ENCODE assay signal across 11 cellular contexts in the genomic region with DNA sequence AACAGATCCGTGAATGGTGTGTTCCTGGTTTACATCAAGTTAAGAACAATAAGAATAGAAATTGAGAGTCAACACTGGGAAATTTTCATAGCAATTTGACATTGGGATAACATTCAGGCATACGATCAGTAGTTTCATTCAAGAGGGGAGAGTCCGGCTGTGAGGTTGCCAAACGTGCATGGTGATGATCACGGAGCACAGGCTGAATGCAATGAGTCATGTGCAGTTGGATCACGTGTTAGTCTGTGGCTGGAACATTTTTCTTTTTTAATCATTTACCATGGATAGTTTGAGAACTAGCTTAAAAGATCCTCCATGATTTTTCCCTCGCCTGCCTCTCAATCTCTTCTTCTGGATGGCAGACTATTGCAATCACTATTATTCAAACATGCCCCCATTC. TPM values are rescaled to one million over a fixed set of nuclear protein-coding genes. Genes with fewer than 3 reads are reported as not detected.
A peak's percentile ranks its signal among the peaks of the same experiment; 100 is the strongest.
DNase-seq lines count a peak whose midpoint lies in the region; ATAC-seq, FAIRE-seq and TF ChIP-seq lines count a peak whose summit lies in the region.
"Had no signal": no experiment of that assay in that cellular context is flagged by ENCODE, and none has a peak within 500 bp of the region (broad histone marks: within the 10 kb centered on the region; RNA-seq: fewer than 3 reads in every experiment).

No MANE protein-coding gene starts in this region.

- no peak for FAIRE-seq in A549 (lab: Jason Lieb, UNC)
- FAIRE-seq in astrocyte (lab: Jason Lieb, UNC) = peak; percentile 26
- no peak for FAIRE-seq in frontal cortex (lab: Jason Lieb, UNC)

- intact Hi-C loops in activated T-helper 2 cell treated with anti-CD3 and anti-CD28 coated beads, Interferon-gamma antibody, Interleukin-2, Interleukin-4, amounts not matched to agents 10 μg/mL and 5 μg/mL and 100 μg/mL, durations not matched to agents 14 hours and 24 hours and 36 hours (cut with micrococcal nuclease) = no loop called here

- no peaks in the 10 kb centered on the region for H3K9me3 ChIP-seq in A549
- H3K9me3 ChIP-seq in astrocyte (ENCODE audit: insufficient read depth, low read depth, low read length) = no peaks in the 10 kb centered on the region
- no peaks in the 10 kb centered on the region for H3K9me3 ChIP-seq in right atrium auricular region

- H3K4me3 ChIP-seq in A549 (no peak overlapping the region), astrocyte (ENCODE audit: insufficient read depth, low read depth, low read length) (no peak overlapping the region), right atrium auricular region (no peak overlapping the region)
- H3K4me3 ChIP-seq: lung had no signal

- H3K27me3 ChIP-seq in astrocyte (ENCODE audit: insufficient read depth, low read length) (no peaks in the 10 kb centered on the region), right atrium auricular region (no peaks in the 10 kb centered on the region)

- peaks cover 10% of the 10 kb centered on the region for H3K4me1 Mint-ChIP-seq in HFFc6 (ENCODE audit: low read depth)
- peaks cover 17% of the 10 kb centered on the region for H3K4me1 Mint-ChIP-seq in astrocyte (ENCODE audit: low read depth, unreplicated experiment)
- H3K4me1 Mint-ChIP-seq in activated T-helper 2 cell treated with anti-CD3 and anti-CD28 coated beads, Interferon-gamma antibody, Interleukin-2, Interleukin-4, amounts not matched to agents 10 μg/mL and 5 μg/mL and 100 μg/mL, durations not matched to agents 14 hours and 24 hours and 36 hours (ENCODE audit: low read depth) = peaks cover 1% of the 10 kb centered on the region

- H3K4me3 Mint-ChIP-seq in HFFc6 = 0 out of 2 replicates have a peak overlapping the region, but pooled peaks have one; percentile 15
- peak overlapping the region; percentile 0 for H3K4me3 Mint-ChIP-seq in astrocyte (ENCODE audit: unreplicated experiment)
- no peak overlapping the region for H3K4me3 Mint-ChIP-seq in activated T-helper 2 cell treated with anti-CD3 and anti-CD28 coated beads, Interferon-gamma antibody, Interleukin-2, Interleukin-4, amounts not matched to agents 10 μg/mL and 5 μg/mL and 100 μg/mL, durations not matched to agents 14 hours and 24 hours and 36 hours (ENCODE audit: low read depth)

- H3K27ac ChIP-seq in A549 (no peak overlapping the region), astrocyte (ENCODE audit: low read depth, low read length) (no peak overlapping the region), right atrium auricular region (peak overlapping the region in 1 of 2 donors; percentile 2)

- no peaks in the 10 kb centered on the region for H3K79me2 ChIP-seq in astrocyte (ENCODE audit: insufficient read depth, low read length)

- no peak for TF ChIP-seq CTCF in A549 (IDR thresholded peaks at IDR 0.05)
- TF ChIP-seq CTCF in HFFc6 (IDR thresholded peaks at IDR 0.05) = no peak
- TF ChIP-seq CTCF in astrocyte (IDR thresholded peaks at IDR 0.05; ENCODE audit: insufficient read depth, low read depth, low read length) = no peak
- TF ChIP-seq CTCF in right atrium auricular region (IDR thresholded peaks at IDR 0.05) = no peak

- no peak for TF ChIP-seq POLR2A in A549 (IDR thresholded peaks at IDR 0.05; ENCODE audit: low read length)

- H3K36me3 ChIP-seq in astrocyte (ENCODE audit: insufficient read depth, low read length) (no peaks in the 10 kb centered on the region), right atrium auricular region (no peaks in the 10 kb centered on the region)

- no peak overlapping the region for H3K9ac ChIP-seq in astrocyte (ENCODE audit: low read length)

- H3K27ac Mint-ChIP-seq in HFFc6 (no peak overlapping the region), astrocyte (ENCODE audit: unreplicated experiment) (peak overlapping the region; percentile 58)
- H3K27ac Mint-ChIP-seq in activated T-helper 2 cell treated with anti-CD3 and anti-CD28 coated beads, Interferon-gamma antibody, Interleukin-2, Interleukin-4, amounts not matched to agents 10 μg/mL and 5 μg/mL and 100 μg/mL, durations not matched to agents 14 hours and 24 hours and 36 hours = no peak overlapping the region

- H3K4me1 ChIP-seq in A549 (peaks cover 4% of the 10 kb centered on the region; the same call in 1 of the 3 replicates), astrocyte (ENCODE audit: insufficient read depth, low read length) (peaks cover 4% of the 10 kb centered on the region), right atrium auricular region (no peaks in the 10 kb centered on the region)

- peaks cover 10% of the 10 kb centered on the region for H3K27me3 Mint-ChIP-seq in HFFc6 (ENCODE audit: insufficient read depth)
- H3K27me3 Mint-ChIP-seq in astrocyte (ENCODE audit: low read depth, unreplicated experiment) = peaks cover 15% of the 10 kb centered on the region
- no peaks in the 10 kb centered on the region for H3K27me3 Mint-ChIP-seq in activated T-helper 2 cell treated with anti-CD3 and anti-CD28 coated beads, Interferon-gamma antibody, Interleukin-2, Interleukin-4, amounts not matched to agents 10 μg/mL and 5 μg/mL and 100 μg/mL, durations not matched to agents 14 hours and 24 hours and 36 hours (ENCODE audit: low read depth)

- H4K20me1 ChIP-seq in astrocyte (ENCODE audit: insufficient read depth, low read length) = no peaks in the 10 kb centered on the region

- WGBS in A549 (ENCODE audit: missing lambda C conversion rate) = 33% methylated on average over 7 of the region's 7 CpGs

- H3K4me2 ChIP-seq in A549 = peak overlapping the region; percentile 9; the same call in 1 of the 3 replicates
- no peak overlapping the region for H3K4me2 ChIP-seq in astrocyte (ENCODE audit: low read length)

- ATAC-seq in A549 = peak; percentile 44 to 64; a peak in 3 of 6 replicates
- no peak for ATAC-seq in HG02981 (IDR thresholded peaks at IDR 0.05; ENCODE audit: unreplicated experiment)

- CTCF ChIA-PET in A549 (lab: Yijun Ruan, JAX) = no interaction called here

- no peak for TF ChIP-seq EP300 in A549 (IDR thresholded peaks at IDR 0.05)

- no peak overlapping the region for H2AFZ ChIP-seq in astrocyte (ENCODE audit: low read depth, low read length)

- H3K9me3 Mint-ChIP-seq in HFFc6 (no peaks in the 10 kb centered on the region), astrocyte (ENCODE audit: unreplicated experiment) (no peaks in the 10 kb centered on the region)
- no peaks in the 10 kb centered on the region for H3K9me3 Mint-ChIP-seq in activated T-helper 2 cell treated with anti-CD3 and anti-CD28 coated beads, Interferon-gamma antibody, Interleukin-2, Interleukin-4, amounts not matched to agents 10 μg/mL and 5 μg/mL and 100 μg/mL, durations not matched to agents 14 hours and 24 hours and 36 hours

- no peak for TF ChIP-seq RAD21 in A549 (conservative IDR thresholded peaks at IDR 0.05 in 1 of 2, IDR thresholded peaks at IDR 0.05 in 1 of 2)

- DNase-seq in A549 (ENCODE audit: low read depth in 1 of 2, low spot score in 1 of 2) = peak; percentile 10 to 20
- peak; percentile 49 for DNase-seq in HFFc6
- peak; percentile 71 for DNase-seq in astrocyte (ENCODE audit: low read depth)
- peak; percentile 64 for DNase-seq in right atrium auricular region (ENCODE audit: low spot score)
- no peak for DNase-seq in NCI-H187 treated with DMSO at 0.1 percent for 48 hours (lab: John Stamatoyannopoulos, UW)
- no peak for DNase-seq in frontal cortex (ENCODE audit: low spot score in 2 of 2)
- no peak for DNase-seq in activated T-helper 2 cell treated with anti-CD3 and anti-CD28 coated beads, Interferon-gamma antibody, Interleukin-2, Interleukin-4, amounts not matched to agents 10 μg/mL and 5 μg/mL and 100 μg/mL, durations not matched to agents 14 hours and 24 hours and 36 hours (ENCODE audit: low spot score)
- DNase-seq: AML-193, SHP77 had no signal

- H3K36me3 Mint-ChIP-seq in HFFc6 (ENCODE audit: low read depth) (no peaks in the 10 kb centered on the region), astrocyte (ENCODE audit: low read depth, unreplicated experiment) (no peaks in the 10 kb centered on the region)
- no peaks in the 10 kb centered on the region for H3K36me3 Mint-ChIP-seq in activated T-helper 2 cell treated with anti-CD3 and anti-CD28 coated beads, Interferon-gamma antibody, Interleukin-2, Interleukin-4, amounts not matched to agents 10 μg/mL and 5 μg/mL and 100 μg/mL, durations not matched to agents 14 hours and 24 hours and 36 hours (ENCODE audit: low read depth)

- POLR2A ChIA-PET in A549 (lab: Yijun Ruan, JAX) = no interaction called here

TF ChIP-seq in A549, 52 proteins besides CTCF, POLR2A, EP300 and RAD21:
- TF ChIP-seq USF2 (IDR thresholded peaks at IDR 0.05) (peak; percentile 66), SMC3 (IDR thresholded peaks at IDR 0.05) (no peak)

RNA-seq across cellular contexts. Expression of gene DCT, which starts 2.5 kb away (rescaled TPM):
- 0.03 and 0.08 TPM in 2 replicates for polyA plus RNA-seq in A549 (2011; rRNA removed)
- not detected in 2 replicates for polyA plus RNA-seq in A549 (2012; cell fraction: cytosol; rRNA removed)
- polyA plus RNA-seq in A549 (2012; cell fraction: nucleus; rRNA removed) = not detected in 2 replicates
- polyA plus RNA-seq in A549 (2017; fragmentation: RNase III; extraction: RNeasy Plus Mini Kit Qiagen cat#74134 plus additional on column Dnase treatment) = not detected in 3 replicates
- polyA minus RNA-seq in A549 (2011; rRNA and poly(A)+ RNA removed) = not detected in 2 replicates
- not detected for total RNA-seq in HFFc6 (2021; fragmentation: NEBNext Ultra II Directional; extraction: Animal tissue kit (Norgen Biotek cat#: 25700))
- total RNA-seq in astrocyte = 0.05 TPM in 1 of 2 replicates, not detected in the other
- total RNA-seq in right atrium auricular region = under 1 TPM; 0.11 to 0.39 TPM
- 0.41 TPM for total RNA-seq in frontal cortex
- 0.07 TPM in 1 of 2 replicates, not detected in the other for total RNA-seq in activated T-helper 2 cell treated with anti-CD3 and anti-CD28 coated beads, Interferon-gamma antibody, Interleukin-2, Interleukin-4, amounts not matched to agents 10 μg/mL and 5 μg/mL and 100 μg/mL, durations not matched to agents 14 hours and 24 hours and 36 hours

Comparison
In these comparisons a context has a peak if more than half of its experiments do, and no peak if none do; other contexts are left out.
1. DNase-seq: peak in A549 (2 of 2), HFFc6 (single experiment), astrocyte (single experiment) and right atrium auricular region (single experiment); none in NCI-H187 treated with DMSO at 0.1 percent for 48 hours (single experiment), frontal cortex (0 of 2) and activated T-helper 2 cell treated with anti-CD3 and anti-CD28 coated beads, Interferon-gamma antibody, Interleukin-2, Interleukin-4, amounts not matched to agents 10 μg/mL and 5 μg/mL and 100 μg/mL, durations not matched to agents 14 hours and 24 hours and 36 hours (single experiment).